Comparison of ENCODE assay signal across 8 cellular contexts in the genomic region with DNA sequence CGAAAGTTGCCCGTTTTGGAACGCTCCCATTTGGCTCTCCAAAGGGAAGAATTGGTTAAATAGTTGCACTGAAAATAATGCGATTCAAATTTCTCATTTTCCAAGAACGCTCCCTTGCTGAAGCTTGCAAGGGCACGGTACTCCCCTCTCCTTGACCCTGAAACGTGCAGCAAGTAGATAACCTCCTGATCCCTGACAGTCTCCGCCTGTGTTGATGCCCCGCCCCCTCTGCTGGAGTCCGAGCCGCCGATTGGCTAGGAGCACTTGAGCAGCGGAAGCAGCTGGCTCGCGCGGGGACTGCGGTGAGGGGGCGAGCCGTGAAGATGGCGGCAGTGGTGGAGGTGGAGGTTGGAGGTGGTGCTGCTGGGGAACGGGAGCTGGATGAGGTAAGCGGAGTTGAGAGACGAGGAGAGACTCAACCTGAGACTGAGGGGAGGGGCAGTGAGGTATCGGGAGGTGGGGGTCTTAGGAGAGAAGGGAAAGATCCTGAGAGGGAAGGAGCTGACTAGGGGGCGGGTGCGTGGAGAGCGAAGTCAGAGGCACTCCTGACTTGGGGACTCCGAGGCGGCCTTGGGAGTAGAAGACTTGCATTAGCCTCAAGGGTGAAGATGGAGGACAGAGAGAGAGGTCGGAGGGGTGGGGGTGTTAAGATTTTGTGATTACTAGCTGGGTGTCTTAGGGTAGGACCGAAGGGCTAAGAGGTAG. TPM values are rescaled to one million over a fixed set of nuclear protein-coding genes. Genes with fewer than 3 reads are reported as not detected.
DNase-seq lines count a peak whose midpoint lies in the region; FAIRE-seq and TF ChIP-seq lines count a peak whose summit lies in the region.

A gene (plus strand): TSS at position 308 of the 705 bp plus-strand sequence. CDS start 16 bp downstream, at position 324.

- H3K9me3 Mint-ChIP-seq in CD8-positive, alpha-beta memory T cell: no peaks in the 10 kb centered on the region

- 0% methylated on average over 19 of the region's 31 CpGs; no CpG with 5 or more reads in 1 of the 2 experiments for WGBS in H1 (ENCODE audit: extremely low coverage in 1 of 2, insufficient coverage in 1 of 2, insufficient read length in 1 of 2, insufficient replicate concordance in 2 of 2, low coverage in 1 of 2, low lambda C conversion rate in 2 of 2, missing lambda C conversion rate in 1 of 2), 2 experiments
- under 1% methylated on average over 31 of the region's 31 CpGs for WGBS in mesenchymal stem cell

- DNase-seq in CD8-positive, alpha-beta memory T cell: peak; percentile 95 to 98 (median 97)
- DNase-seq in GM20000 (ENCODE audit: low spot score): peak; percentile 90
- peak; percentile 98 for DNase-seq in HT-29 (ENCODE audit: low spot score)
- peak; percentile 96 to 97 for DNase-seq in NOMO-1 (lab: John Stamatoyannopoulos, UW; ENCODE audit: unreplicated experiment in 2 of 2)
- peak; percentile 94 to 95 for DNase-seq in activated CD8-positive, alpha-beta memory T cell treated with anti-CD3 and anti-CD28 coated beads for 4 hours (ENCODE audit: low read depth in 2 of 2)
- peak; percentile 79 to 98 for DNase-seq in H1 (ENCODE audit: low read depth in 1 of 2, low spot score in 2 of 2)
- peak; percentile 96 for DNase-seq in mesenchymal stem cell
- DNase-seq in stimulated activated CD8-positive, alpha-beta memory T cell treated with anti-CD3 and anti-CD28 coated beads, Interleukin-15, amount 100 ng/mL, for 1 hour (ENCODE audit: low read depth): peak; percentile 95

- H3K14ac ChIP-seq in H1 (ENCODE audit: insufficient read length): no peak within 1 kb of the TSS
- peak within 1 kb of the TSS in 1 of 2 experiments; percentile 94 for H3K14ac ChIP-seq in mesenchymal stem cell (ENCODE audit: low read length in 2 of 2)

- peaks cover 4% of the 10 kb centered on the region for H3K79me1 ChIP-seq in H1 (ENCODE audit: low read depth, low read length)
- peaks cover 11% of the 10 kb centered on the region for H3K79me1 ChIP-seq in mesenchymal stem cell (replicated peaks; ENCODE audit: low read length, poor library complexity, severe bottlenecking)

- H4K5ac ChIP-seq in H1 (ENCODE audit: insufficient read length, low read depth, low read length): peak within 1 kb of the TSS; percentile 95

- TF ChIP-seq RAD21 in H1 (IDR thresholded peaks at IDR 0.05 in 1 of 2, conservative IDR thresholded peaks at IDR 0.05 in 1 of 2; ENCODE audit: low read depth in 2 of 2, low read length in 2 of 2): no peak

- H2BK120ac ChIP-seq in H1 (replicated peaks; ENCODE audit: low read depth, low read length) (peak within 1 kb of the TSS; percentile 52), mesenchymal stem cell (ENCODE audit: low read depth, low read length) (peak within 1 kb of the TSS; percentile 73)

- no peak for TF ChIP-seq CTCF in GM20000 (IDR thresholded peaks at IDR 0.05; ENCODE audit: extremely low read depth, missing control alignments)
- TF ChIP-seq CTCF in H1 (IDR thresholded peaks at IDR 0.05; ENCODE audit: control extremely low read depth in 1 of 3, insufficient read depth in 1 of 3, low read depth in 1 of 3, low read length in 3 of 3): no peak

- no peaks in the 10 kb centered on the region for H3K27me3 Mint-ChIP-seq in CD8-positive, alpha-beta memory T cell

- H2BK20ac ChIP-seq in H1 (ENCODE audit: low read length): peak within 1 kb of the TSS; percentile 88; the same call in 1 of the 2 replicates

- H4K20me1 ChIP-seq in H1 (replicated peaks in 1 of 2; ENCODE audit: control insufficient read depth in 1 of 2, insufficient read depth in 2 of 2, low read length in 2 of 2): peaks cover 2 to 6% of the 10 kb centered on the region in 2 experiments

- H2BK5ac ChIP-seq in H1 (ENCODE audit: low read depth, low read length): peak within 1 kb of the TSS; percentile 99
- H2BK5ac ChIP-seq in mesenchymal stem cell (ENCODE audit: low read depth, low read length, poor library complexity, severe bottlenecking): peak within 1 kb of the TSS; percentile 48

- H3K36me3 Mint-ChIP-seq in CD8-positive, alpha-beta memory T cell: peaks cover 0 to 24% (median 0%) of the 10 kb centered on the region in 3 donors

- POLR2A ChIA-PET in CD8-positive, alpha-beta memory T cell (lab: Charles Lee): interaction anchor here (0.6 to 2.7 kb wide), 3 partner anchors 9 to 294 kb away, joined by 3 to 7 read pairs (median 4); a partner anchor contains a TSS
- POLR2A ChIA-PET in H1 (lab: Charles Lee; ENCODE audit: partially characterized antibody): interaction anchor here (0.6 to 2.3 kb wide), 11 partner anchors 8 to 596 kb away, joined by 3 to 11 read pairs (median 4); a partner anchor contains a TSS

- H2AK5ac ChIP-seq in H1 (ENCODE audit: low read depth, low read length) (no peak within 1 kb of the TSS), mesenchymal stem cell (ENCODE audit: low read length, severe bottlenecking) (no peak within 1 kb of the TSS)

- no peaks in the 10 kb centered on the region for H3K27me3 ChIP-seq in CD8-positive, alpha-beta memory T cell (ENCODE audit: insufficient read depth, low read length, poor library complexity, severe bottlenecking)
- H3K27me3 ChIP-seq in H1 (replicated peaks in 1 of 4; ENCODE audit: control insufficient read depth in 3 of 4, extremely low read depth in 1 of 4, insufficient read depth in 3 of 4, low read length in 3 of 4) (no peaks in the 10 kb centered on the region), mesenchymal stem cell (ENCODE audit: control insufficient read depth in 1 of 2, insufficient read depth in 1 of 2, low read length in 2 of 2) (no peaks in the 10 kb centered on the region)

- H3K36me3 ChIP-seq in CD8-positive, alpha-beta memory T cell (ENCODE audit: insufficient read depth, low read length): no peaks in the 10 kb centered on the region
- H3K36me3 ChIP-seq in H1 (ENCODE audit: control insufficient read depth in 2 of 4, insufficient read depth in 4 of 4, low read length in 3 of 4): peaks cover 0 to 7% (median under 1%) of the 10 kb centered on the region in 4 experiments; a peak in 2 of 8 replicates
- H3K36me3 ChIP-seq in mesenchymal stem cell (ENCODE audit: control insufficient read depth in 1 of 2, insufficient read depth in 2 of 2, low read depth in 1 of 2, low read length in 2 of 2): no peaks in the 10 kb centered on the region

- H3K18ac ChIP-seq in H1 (ENCODE audit: extremely low read depth, low read length): peak within 1 kb of the TSS; percentile 99
- peak within 1 kb of the TSS; percentile 60 to 82 for H3K18ac ChIP-seq in mesenchymal stem cell (ENCODE audit: low read depth in 1 of 2, low read length in 2 of 2)

- peaks cover 20% of the 10 kb centered on the region for H3K4me1 ChIP-seq in CD8-positive, alpha-beta memory T cell (ENCODE audit: insufficient read depth, low read length)
- H3K4me1 ChIP-seq in H1 (replicated peaks in 1 of 4; ENCODE audit: control insufficient read depth in 3 of 4, insufficient read depth in 4 of 4, low read length in 3 of 4) (peaks cover 0 to 4% (median 0%) of the 10 kb centered on the region in 4 experiments; a peak in 2 of 7 replicates), mesenchymal stem cell (ENCODE audit: control insufficient read depth, insufficient read depth, low read depth, low read length) (peaks cover 10% of the 10 kb centered on the region)

- no peaks in the 10 kb centered on the region for H3K9me3 ChIP-seq in CD8-positive, alpha-beta memory T cell (ENCODE audit: low read length)
- no peaks in the 10 kb centered on the region for H3K9me3 ChIP-seq in H1 (ENCODE audit: insufficient read depth in 2 of 2, low read depth in 1 of 2, low read length in 1 of 2)
- H3K9me3 ChIP-seq in mesenchymal stem cell (ENCODE audit: control insufficient read depth, low read length): no peaks in the 10 kb centered on the region

- peak within 1 kb of the TSS; percentile 96 to 99 (median 99) for H3K27ac Mint-ChIP-seq in CD8-positive, alpha-beta memory T cell

- peak within 1 kb of the TSS; percentile 2 for H4K91ac ChIP-seq in H1 (replicated peaks; ENCODE audit: insufficient read length, low read length)
- H4K91ac ChIP-seq in mesenchymal stem cell (ENCODE audit: low read length): no peak within 1 kb of the TSS

- peaks cover 13% of the 10 kb centered on the region for H3K23me2 ChIP-seq in H1 (ENCODE audit: low read depth, low read length)

- H3K9ac ChIP-seq in H1 (replicated peaks in 1 of 4; ENCODE audit: extremely low read depth in 1 of 4, low read depth in 3 of 4, low read length in 3 of 4): peak within 1 kb of the TSS; percentile 92 to 99 (median 98)
- peak within 1 kb of the TSS; percentile 90 for H3K9ac ChIP-seq in mesenchymal stem cell (ENCODE audit: low read length)

- peak; percentile 59 to 80; a peak in 2 of 3 replicates for TF ChIP-seq POLR2A in H1 (IDR thresholded peaks at IDR 0.05; ENCODE audit: control extremely low read depth in 1 of 2, low read depth in 2 of 2, low read length in 2 of 2)

- H3K4me3 Mint-ChIP-seq in CD8-positive, alpha-beta memory T cell: peak within 1 kb of the TSS; percentile 95 to 99 (median 99)

- peak within 1 kb of the TSS; percentile 94; the same call in 1 of the 2 replicates for H4K8ac ChIP-seq in H1 (ENCODE audit: extremely low read depth, insufficient read depth, low read length)
- H4K8ac ChIP-seq in mesenchymal stem cell (ENCODE audit: low read length): peak within 1 kb of the TSS; percentile 82

- peaks cover 19 to 56% of the 10 kb centered on the region in 2 experiments for H3K79me2 ChIP-seq in H1 (ENCODE audit: control insufficient read depth in 1 of 2, insufficient read depth in 2 of 2, low read length in 2 of 2)

- H3K56ac ChIP-seq in H1 (replicated peaks; ENCODE audit: insufficient read length, low read depth, low read length): peak within 1 kb of the TSS; percentile 88

- H3K4ac ChIP-seq in H1 (replicated peaks; ENCODE audit: insufficient read length, low read depth, low read length): peak within 1 kb of the TSS; percentile 63
- peak within 1 kb of the TSS; percentile 9 to 77 for H3K4ac ChIP-seq in mesenchymal stem cell (ENCODE audit: low read depth in 1 of 2, low read length in 2 of 2)

- H3K4me1 Mint-ChIP-seq in CD8-positive, alpha-beta memory T cell: peaks cover 47 to 67% (median 58%) of the 10 kb centered on the region in 3 donors

- H2BK15ac ChIP-seq in H1 (ENCODE audit: low read length) (no peak within 1 kb of the TSS), mesenchymal stem cell (ENCODE audit: low read depth, poor library complexity, severe bottlenecking) (no peak within 1 kb of the TSS)

- TF ChIP-seq EP300 in H1 (IDR thresholded peaks at IDR 0.05; ENCODE audit: borderline replicate concordance in 1 of 2, low read depth in 2 of 2, low read length in 2 of 2): no peak

- peak within 1 kb of the TSS; percentile 68 to 73 for H3K4me2 ChIP-seq in H1 (ENCODE audit: insufficient read depth in 1 of 2, low read depth in 2 of 2, low read length in 2 of 2)
- H3K4me2 ChIP-seq in mesenchymal stem cell (ENCODE audit: low read length, poor library complexity, severe bottlenecking): peak within 1 kb of the TSS; percentile 84

- H2BK12ac ChIP-seq in H1 (ENCODE audit: low read depth, low read length) (peak within 1 kb of the TSS; percentile 77; the same call in 1 of the 2 replicates), mesenchymal stem cell (ENCODE audit: low read length in 2 of 2) (no peak within 1 kb of the TSS)

- CTCF ChIA-PET in CD8-positive, alpha-beta memory T cell (lab: Charles Lee): interaction anchor here (0.9 to 1.3 kb wide), 4 partner anchors 9 to 184 kb away, joined by 3 to 4 read pairs (median 3); a partner anchor contains a TSS
- CTCF ChIA-PET in H1 (lab: Charles Lee; ENCODE audit: partially characterized antibody): interaction anchor here (2.5 kb wide), 1 partner anchor 28 kb away, joined by 10 read pairs; no protein-coding TSS in a partner anchor

- H3K23ac ChIP-seq in H1 (ENCODE audit: insufficient read length): no peak within 1 kb of the TSS
- H3K23ac ChIP-seq in mesenchymal stem cell (ENCODE audit: low read length in 2 of 2): peak within 1 kb of the TSS in 1 of 2 experiments; percentile 14

- FAIRE-seq in H1 (lab: Jason Lieb, UNC): no peak

- H2AFZ ChIP-seq in H1 (ENCODE audit: low read length) (peak within 1 kb of the TSS; percentile 98), mesenchymal stem cell (ENCODE audit: low read depth, low read length) (peak within 1 kb of the TSS; percentile 85)

- peak within 1 kb of the TSS; percentile 96 for H3K27ac ChIP-seq in CD8-positive, alpha-beta memory T cell (ENCODE audit: low read depth, low read length)
- H3K27ac ChIP-seq in H1 (ENCODE audit: low read depth, low read length) (peak within 1 kb of the TSS; percentile 99), mesenchymal stem cell (ENCODE audit: low read length, poor library complexity, severe bottlenecking) (peak within 1 kb of the TSS; percentile 95)

- H3K4me3 ChIP-seq in CD8-positive, alpha-beta memory T cell (ENCODE audit: low read length): peak within 1 kb of the TSS; percentile 95
- H3K4me3 ChIP-seq in H1 (ENCODE audit: extremely low read depth in 1 of 4, insufficient read depth in 2 of 4, low read depth in 3 of 4, low read length in 4 of 4) (peak within 1 kb of the TSS; percentile 76 to 96 (median 84)), mesenchymal stem cell (ENCODE audit: insufficient read depth in 1 of 2, low read depth in 1 of 2, low read length in 2 of 2) (peak within 1 kb of the TSS; percentile 85 to 96)

RNA-seq across cellular contexts. Expression of the gene that starts here (rescaled TPM):
- total RNA-seq in CD8-positive, alpha-beta memory T cell: 10 to 100 TPM; 57.3 to 62.1 TPM
- 9.4 TPM for polyA plus RNA-seq in CD8-positive, alpha-beta memory T cell
- total RNA-seq in HT-29 (2014; rRNA removed; shearing (Covaris generic)): 28.1 and 31.7 TPM in 2 replicates
- 37.2 and 39.7 TPM in 2 replicates for total RNA-seq in H1 (2021; fragmentation: NEBNext Ultra II Directional; extraction: Animal tissue kit (Norgen Biotek cat#: 25700))
- 51.6 and 56.5 TPM in 2 replicates for polyA plus RNA-seq in H1 (2011; rRNA removed)
- polyA plus RNA-seq in H1 (2011; cell fraction: cytosol; rRNA removed): 52.4 TPM
- 98.5 TPM for polyA plus RNA-seq in H1 (2011; cell fraction: nucleus; rRNA removed)
- polyA plus RNA-seq in H1 (2012, experiment 1 of 2): 37.6 to 60.4 TPM (median 50.8 TPM) in 4 replicates
- polyA plus RNA-seq in H1 (2012, experiment 2 of 2): 42.9 TPM
- 32.1 TPM for polyA plus RNA-seq in H1 (2013, experiment 1 of 2)
- 34.6 TPM for polyA plus RNA-seq in H1 (2013, experiment 2 of 2)
- 104 and 123 TPM in 2 replicates for polyA minus RNA-seq in H1 (2011; rRNA and poly(A)+ RNA removed)
- polyA minus RNA-seq in H1 (2011; cell fraction: cytosol; rRNA and poly(A)+ RNA removed): 25.1 TPM
- polyA minus RNA-seq in H1 (2011; cell fraction: nucleus; rRNA and poly(A)+ RNA removed): 61.7 TPM
- polyA plus RNA-seq in mesenchymal stem cell (2013, experiment 1 of 2): 22.5 TPM
- 21.0 TPM for polyA plus RNA-seq in mesenchymal stem cell (2013, experiment 2 of 2)

Comparison
In these comparisons a context has a peak if more than half of its experiments do, and no peak if none do; other contexts are left out.
1. Peak in every context shown above with its lines: DNase-seq, H3K4me3 ChIP-seq and H3K27ac ChIP-seq.